Comparison of ENCODE assay signal across 26 cellular contexts in genomic region chr2:23423062-23423872, GRCh38. TPM values are rescaled to one million over a fixed set of nuclear protein-coding genes. Genes with fewer than 3 reads are reported as not detected.
DNase-seq lines count a peak whose midpoint lies in the region; ATAC-seq and TF ChIP-seq lines count a peak whose summit lies in the region.
"Had no signal": no experiment of that assay in that cellular context is flagged by ENCODE, and none has a peak within 500 bp of the region (broad histone marks: within the 10 kb centered on the region; RNA-seq: fewer than 3 reads in every experiment).

No MANE protein-coding gene starts in this region.

- TF ChIP-seq CTCF in brain (conservative IDR thresholded peaks at IDR 0.05) (no peak), spleen (IDR thresholded peaks at IDR 0.05 in 8 of 11, conservative IDR thresholded peaks at IDR 0.05 in 3 of 11) (no peak)

- no peak overlapping the region for H3K4me3 Mint-ChIP-seq in brain
- no peak overlapping the region for H3K4me3 Mint-ChIP-seq in activated CD4-positive, alpha-beta memory T cell treated with anti-CD3 and anti-CD28 coated beads, Interleukin-2, amount 10 ng/mL, durations not matched to agents 7 days and 5 days
- H3K4me3 Mint-ChIP-seq: activated naive CD8-positive, alpha-beta T cell; activated T-helper 1 cell treated with anti-CD3 and anti-CD28 coated beads, Interleukin-12 subunit alpha, Interleukin-12 subunit beta, Interleukin-2, Interleukin-4 antibody, amounts not matched to agents 30 ng/mL and 10 ng/mL and 1 ng/mL, durations not matched to agents 14 hours and 24 hours and 36 hours; CD8-positive, alpha-beta T cell; central memory CD8-positive, alpha-beta T cell; stimulated activated effector memory CD8-positive, alpha-beta T cell treated with anti-CD3 and anti-CD28 coated beads, Interleukin-12 subunit alpha, Interleukin-12 subunit beta, amount 100 ng/mL, for 72 hours; T-cell had no signal

- CTCF ChIA-PET in activated CD4-positive, alpha-beta memory T cell treated with anti-CD3 and anti-CD28 coated beads, Interleukin-2, amount 10 ng/mL, durations not matched to agents 7 days and 5 days (lab: Charles Lee): no interaction called here

- peaks cover 0 to 2% (median 0%) of the 10 kb centered on the region in 5 experiments for H3K9me3 Mint-ChIP-seq in brain
- no peaks in the 10 kb centered on the region for H3K9me3 Mint-ChIP-seq in activated CD4-positive, alpha-beta memory T cell treated with anti-CD3 and anti-CD28 coated beads, Interleukin-2, amount 10 ng/mL, durations not matched to agents 7 days and 5 days
- H3K9me3 Mint-ChIP-seq: activated T-helper 1 cell treated with anti-CD3 and anti-CD28 coated beads, Interleukin-12 subunit alpha, Interleukin-12 subunit beta, Interleukin-2, Interleukin-4 antibody, amounts not matched to agents 30 ng/mL and 10 ng/mL and 1 ng/mL, durations not matched to agents 14 hours and 24 hours and 36 hours; CD8-positive, alpha-beta T cell; central memory CD8-positive, alpha-beta T cell; naive thymus-derived CD4-positive, alpha-beta T cell; stimulated activated effector memory CD8-positive, alpha-beta T cell treated with anti-CD3 and anti-CD28 coated beads, Interleukin-12 subunit alpha, Interleukin-12 subunit beta, amount 100 ng/mL, for 72 hours; T-cell had no signal

- no peak for TF ChIP-seq POLR2A in spleen (IDR thresholded peaks at IDR 0.05)

- H3K4me3 ChIP-seq in NT2/D1 (ENCODE audit: insufficient read length, low read depth): no peak overlapping the region
- H3K4me3 ChIP-seq in spleen: no peak overlapping the region
- H3K4me3 ChIP-seq: ascending aorta, hepatocyte, lung, skin epidermis, testis had no signal

- ATAC-seq in HG02763 (IDR thresholded peaks at IDR 0.05; ENCODE audit: unreplicated experiment): no peak
- ATAC-seq: CD8-positive, alpha-beta T cell; foreskin keratinocyte; HCT116; naive thymus-derived CD4-positive, alpha-beta T cell; stimulated activated effector memory CD8-positive, alpha-beta T cell treated with anti-CD3 and anti-CD28 coated beads, Interleukin-12 subunit alpha, Interleukin-12 subunit beta, amount 100 ng/mL, for 72 hours; T-cell had no signal

- H3K36me3 Mint-ChIP-seq in brain: no peaks in the 10 kb centered on the region
- H3K36me3 Mint-ChIP-seq in activated CD4-positive, alpha-beta memory T cell treated with anti-CD3 and anti-CD28 coated beads, Interleukin-2, amount 10 ng/mL, durations not matched to agents 7 days and 5 days (ENCODE audit: low read depth): no peaks in the 10 kb centered on the region
- H3K36me3 Mint-ChIP-seq: activated naive CD8-positive, alpha-beta T cell; CD8-positive, alpha-beta T cell; naive thymus-derived CD4-positive, alpha-beta T cell; stimulated activated effector memory CD8-positive, alpha-beta T cell treated with anti-CD3 and anti-CD28 coated beads, Interleukin-12 subunit alpha, Interleukin-12 subunit beta, amount 100 ng/mL, for 72 hours; T-cell had no signal

- peak overlapping the region in 1 of 8 donors; percentile 33 for H3K27ac ChIP-seq in spleen
- H3K27ac ChIP-seq: ascending aorta, foreskin keratinocyte, hepatocyte, skin epidermis, testis had no signal

- no peaks in the 10 kb centered on the region for H3K36me3 ChIP-seq in NT2/D1 (ENCODE audit: insufficient read depth, insufficient read length, low read length)
- no peaks in the 10 kb centered on the region for H3K36me3 ChIP-seq in spleen
- H3K36me3 ChIP-seq: ascending aorta had no signal

- POLR2A ChIA-PET in activated CD4-positive, alpha-beta memory T cell treated with anti-CD3 and anti-CD28 coated beads, Interleukin-2, amount 10 ng/mL, durations not matched to agents 7 days and 5 days (lab: Charles Lee): no interaction called here

- peak overlapping the region; percentile 53 for H3K9ac ChIP-seq in NT2/D1 (ENCODE audit: insufficient read length, low read depth)

- intact Hi-C loops in spleen (cut with DNase I; ENCODE audit: low total_unique reads): no loop called here

- H3K4me1 ChIP-seq in NT2/D1 (ENCODE audit: insufficient read depth, insufficient read length) (peaks cover 12% of the 10 kb centered on the region), spleen (peaks cover 0 to 6% (median 0%) of the 10 kb centered on the region in 6 donors)
- H3K4me1 ChIP-seq: testis had no signal

- no peaks in the 10 kb centered on the region for H3K27me3 Mint-ChIP-seq in brain
- no peaks in the 10 kb centered on the region for H3K27me3 Mint-ChIP-seq in activated CD4-positive, alpha-beta memory T cell treated with anti-CD3 and anti-CD28 coated beads, Interleukin-2, amount 10 ng/mL, durations not matched to agents 7 days and 5 days
- H3K27me3 Mint-ChIP-seq: activated naive CD8-positive, alpha-beta T cell; central memory CD8-positive, alpha-beta T cell; naive thymus-derived CD4-positive, alpha-beta T cell; T-cell had no signal

- H3K9me3 ChIP-seq in NT2/D1 (ENCODE audit: insufficient read depth, low read length) (no peaks in the 10 kb centered on the region), spleen (no peaks in the 10 kb centered on the region)
- H3K9me3 ChIP-seq: ascending aorta, testis had no signal

- H3K27ac Mint-ChIP-seq in brain: peak overlapping the region in 3 of 5 experiments; percentile 39 to 85 (median 75)
- no peak overlapping the region for H3K27ac Mint-ChIP-seq in activated CD4-positive, alpha-beta memory T cell treated with anti-CD3 and anti-CD28 coated beads, Interleukin-2, amount 10 ng/mL, durations not matched to agents 7 days and 5 days
- H3K27ac Mint-ChIP-seq: activated naive CD8-positive, alpha-beta T cell; activated T-helper 1 cell treated with anti-CD3 and anti-CD28 coated beads, Interleukin-12 subunit alpha, Interleukin-12 subunit beta, Interleukin-2, Interleukin-4 antibody, amounts not matched to agents 30 ng/mL and 10 ng/mL and 1 ng/mL, durations not matched to agents 14 hours and 24 hours and 36 hours; CD8-positive, alpha-beta T cell; naive thymus-derived CD4-positive, alpha-beta T cell; stimulated activated effector memory CD8-positive, alpha-beta T cell treated with anti-CD3 and anti-CD28 coated beads, Interleukin-12 subunit alpha, Interleukin-12 subunit beta, amount 100 ng/mL, for 72 hours; T-cell had no signal

- H3K27me3 ChIP-seq in NT2/D1 (ENCODE audit: insufficient read depth, insufficient read length) (no peaks in the 10 kb centered on the region), spleen (replicated peaks in 1 of 7) (peaks cover 0 to 4% (median 0%) of the 10 kb centered on the region in 7 donors)
- H3K27me3 ChIP-seq: ascending aorta, foreskin keratinocyte, hepatocyte, testis had no signal

- 80 to 87% (median 85%) methylated on average over 23 to 31 of the region's 31 CpGs for WGBS in spleen, 5 donors

- H3K4me1 Mint-ChIP-seq in brain: peaks cover 44% of the 10 kb centered on the region
- H3K4me1 Mint-ChIP-seq in activated CD4-positive, alpha-beta memory T cell treated with anti-CD3 and anti-CD28 coated beads, Interleukin-2, amount 10 ng/mL, durations not matched to agents 7 days and 5 days: no peaks in the 10 kb centered on the region
- H3K4me1 Mint-ChIP-seq: central memory CD8-positive, alpha-beta T cell; stimulated activated effector memory CD8-positive, alpha-beta T cell treated with anti-CD3 and anti-CD28 coated beads, Interleukin-12 subunit alpha, Interleukin-12 subunit beta, amount 100 ng/mL, for 72 hours had no signal

- no peak for DNase-seq in NT2/D1 (ENCODE audit: low read depth, low spot score)
- peak; percentile 79 for DNase-seq in mesenteric fat pad (ENCODE audit: low spot score)
- peak; percentile 52 for DNase-seq in spleen
- DNase-seq in activated CD4-positive, alpha-beta memory T cell treated with anti-CD3 and anti-CD28 coated beads, Interleukin-2, amount 10 ng/mL, durations not matched to agents 7 days and 5 days: no peak
- no peak for DNase-seq in DMS153 (lab: John Stamatoyannopoulos, UW)
- DNase-seq: CD8-positive, alpha-beta T cell; foreskin keratinocyte; GDM1; naive thymus-derived CD4-positive, alpha-beta T cell; NCI-H1105; NCI-H2029 treated with DMSO at 0.1 percent for 48 hours; SHP77; stimulated activated CD4-positive, alpha-beta T cell treated with anti-CD3 and anti-CD28 coated beads, Interleukin-2, amount 100 ng/mL, for 24 hours; T-cell; testis had no signal

RNA-seq across cellular contexts. Expression of gene KLHL29, which starts 38.3 kb away (rescaled TPM):
- polyA plus RNA-seq in brain (ENCODE audit: insufficient read depth, low read depth, low replicate concordance) (10.8 TPM), spleen (1 to 10 TPM; 1.5 to 5.3 (median 2.0) TPM)
- total RNA-seq in mesenteric fat pad (23.6 TPM), spleen (10 to 100 TPM in 5 of 7 donors, 1 to 10 TPM in 2; 7.5 to 30.5 (median 16.2) TPM)
- total RNA-seq in activated CD4-positive, alpha-beta memory T cell treated with anti-CD3 and anti-CD28 coated beads, Interleukin-2, amount 10 ng/mL, durations not matched to agents 7 days and 5 days: under 1 TPM; 0.10 to 0.33 TPM

Comparison
In these comparisons a context has a peak if more than half of its experiments do, and no peak if none do; other contexts are left out.
1. DNase-seq: peak in mesenteric fat pad (single experiment) and spleen (single experiment); none in NT2/D1 (single experiment), activated CD4-positive, alpha-beta memory T cell treated with anti-CD3 and anti-CD28 coated beads, Interleukin-2, amount 10 ng/mL, durations not matched to agents 7 days and 5 days (single experiment) and DMS153 (single experiment).
2. RNA of gene KLHL29, which starts 38.3 kb away (total RNA-seq): 23.6 TPM in mesenteric fat pad (single experiment) and 7.5 to 30.5 TPM in spleen; 0.10 to 0.33 TPM in activated CD4-positive, alpha-beta memory T cell treated with anti-CD3 and anti-CD28 coated beads, Interleukin-2, amount 10 ng/mL, durations not matched to agents 7 days and 5 days; every median in the first group is over 4 times any median in the second.